In genomic region chr11:62124186-62125113, GRCh38 we compare ENCODE assay signal across 8 cellular contexts. TPM values are rescaled to one million over a fixed set of nuclear protein-coding genes. Genes with fewer than 3 reads are reported as not detected.
DNase-seq lines count a peak whose midpoint lies in the region; ATAC-seq and FAIRE-seq lines count a peak whose summit lies in the region.

No MANE protein-coding gene starts in this region.

- no peak for FAIRE-seq in small intestine (lab: Jason Lieb, UNC)

- H3K27me3 ChIP-seq in small intestine (ENCODE audit: control insufficient read depth in 2 of 2, insufficient read depth in 2 of 2, low read length in 2 of 2): no peaks in the 10 kb centered on the region

- H3K4me3 ChIP-seq in iPS-18c (ENCODE audit: insufficient read depth, low read depth, low read length) (peak overlapping the region; percentile 97), small intestine (ENCODE audit: low read depth in 1 of 2, low read length in 2 of 2) (peak overlapping the region; percentile 73 to 74)

- ATAC-seq in HG02759 (IDR thresholded peaks at IDR 0.05; ENCODE audit: unreplicated experiment): peak; percentile 26

- peaks cover 3 to 8% of the 10 kb centered on the region in 2 donors for H3K4me1 ChIP-seq in small intestine (ENCODE audit: control insufficient read depth in 2 of 2, insufficient read depth in 1 of 2, low read depth in 1 of 2, low read length in 1 of 2)

- H3K9me3 ChIP-seq in iPS-18c (ENCODE audit: control insufficient read depth, insufficient read depth, low read length) (no peaks in the 10 kb centered on the region), small intestine (ENCODE audit: control insufficient read depth, low read depth) (no peaks in the 10 kb centered on the region)

- DNase-seq in activated effector memory CD4-positive, alpha-beta T cell treated with anti-CD3 and anti-CD28 coated beads, Interleukin-2, amount 50 U/mL, for 16 hours: peak; percentile 72
- DNase-seq in activated effector memory CD4-positive, alpha-beta T cell treated with Interleukin-2 at 50 U/mL for 16 hours: no peak
- peak; percentile 71 for DNase-seq in NCI-H82 (lab: John Stamatoyannopoulos, UW)
- peak; percentile 57 for DNase-seq in astrocyte of the hippocampus (ENCODE audit: low read depth, low spot score)
- DNase-seq in small intestine: peak; percentile 51
- DNase-seq in pons (ENCODE audit: low spot score): no peak

- peak overlapping the region in 1 of 2 donors; percentile 60 for H3K27ac ChIP-seq in small intestine (ENCODE audit: low read depth in 1 of 2, low read length in 1 of 2)

- peaks cover 2% of the 10 kb centered on the region in 2 donors for H3K36me3 ChIP-seq in small intestine (ENCODE audit: control insufficient read depth in 2 of 2, insufficient read depth in 2 of 2, low read length in 2 of 2)

- WGBS in small intestine, 3 donors: 1 to 3% (median 1%) methylated on average over 39 of the region's 39 CpGs

RNA-seq across cellular contexts. Expression of gene INCENP, which starts 0.6 kb away (rescaled TPM):
- 10 to 100 TPM in 1 of 3 donors, 1 to 10 TPM in 2; 4.5 to 18.8 (median 6.2) TPM for polyA plus RNA-seq in small intestine

Comparison
In these comparisons a context has a peak if more than half of its experiments do, and no peak if none do; other contexts are left out.
1. DNase-seq: peak in activated effector memory CD4-positive, alpha-beta T cell treated with anti-CD3 and anti-CD28 coated beads, Interleukin-2, amount 50 U/mL, for 16 hours (single experiment), NCI-H82 (single experiment), astrocyte of the hippocampus (single experiment) and small intestine (single experiment); none in activated effector memory CD4-positive, alpha-beta T cell treated with Interleukin-2 at 50 U/mL for 16 hours (single experiment) and pons (single experiment).